Comparison of ENCODE assay signal across 1 cellular context in the genomic region with DNA sequence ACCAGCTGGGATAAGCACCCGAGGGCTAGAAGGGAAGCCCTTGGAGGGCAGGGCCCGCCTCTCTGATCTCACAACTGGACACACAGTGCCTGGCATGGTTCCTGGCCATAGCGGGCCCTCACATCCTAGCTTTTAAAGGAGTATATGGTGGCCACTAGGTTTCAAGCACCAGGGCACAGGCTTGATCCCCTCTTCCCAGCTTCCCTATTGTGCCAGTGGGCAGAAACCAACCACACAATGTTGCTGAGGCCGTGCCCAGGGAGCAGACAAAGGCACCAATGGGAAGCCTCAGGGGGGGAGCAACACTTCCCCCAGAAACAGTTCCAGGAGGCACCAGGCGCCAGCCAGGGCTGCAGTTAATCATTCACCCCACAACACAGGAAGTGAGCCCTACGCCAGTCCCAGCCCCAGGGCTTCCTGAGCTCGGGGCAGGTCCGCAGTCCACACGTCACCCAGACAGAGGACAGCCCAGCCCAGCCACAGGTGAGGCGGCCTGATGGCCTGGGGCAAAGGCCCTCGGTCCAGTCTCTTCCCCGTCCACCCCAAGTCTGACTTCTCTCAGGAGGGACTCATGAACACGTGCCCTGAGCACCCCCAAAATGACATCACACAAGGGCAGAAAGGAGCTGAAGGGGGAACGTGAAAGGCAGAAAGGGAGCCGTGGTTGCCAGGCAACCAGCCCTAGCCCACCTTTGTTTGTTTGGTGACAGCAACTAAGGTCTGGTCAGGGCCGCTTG.
TF ChIP-seq lines count a peak whose summit lies in the region.

No MANE protein-coding gene starts in this region.

TF ChIP-seq in WTC11, 78 proteins besides CTCF, POLR2A, EP300 and RAD21 (continued from another document):
- no peak for TF ChIP-seq ATF6 (CRISPR knock-in tag; IDR thresholded peaks at IDR 0.05)
